23 cellular contexts compared by ENCODE assay signal in genomic region chr9:84513473-84513872, GRCh38.
DNase-seq lines count a peak whose midpoint lies in the region; ATAC-seq, FAIRE-seq and TF ChIP-seq lines count a peak whose summit lies in the region.
"Had no signal": no experiment of that assay in that cellular context is flagged by ENCODE, and none has a peak within 500 bp of the region (broad histone marks: within the 10 kb centered on the region; RNA-seq: fewer than 3 reads in every experiment).

No MANE protein-coding gene starts in this region.

- no peaks in the 10 kb centered on the region for H3K9me3 ChIP-seq in right lobe of liver
- no peaks in the 10 kb centered on the region for H3K9me3 ChIP-seq in HepG2 (ENCODE audit: low read length)
- peaks cover 2% of the 10 kb centered on the region for H3K9me3 ChIP-seq in mammary epithelial cell (replicated peaks; ENCODE audit: insufficient read depth, low read length)
- no peaks in the 10 kb centered on the region for H3K9me3 ChIP-seq in thyroid gland

- no peak for TF ChIP-seq EP300 in HepG2 (IDR thresholded peaks at IDR 0.05; ENCODE audit: low read depth in 2 of 2, low read length in 2 of 2)
- no peak for TF ChIP-seq EP300 in HepG2 (CRISPR knock-in tag; IDR thresholded peaks at IDR 0.05; ENCODE audit: borderline replicate concordance)

- H3K4me2 ChIP-seq in HepG2 (ENCODE audit: low read depth, low read length) (no peak overlapping the region), mammary epithelial cell (ENCODE audit: insufficient read depth, low read depth, low read length) (no peak overlapping the region)
- H3K4me2 ChIP-seq: PC-9 had no signal

- in situ Hi-C loops in HepG2 (cut with HindIII; ENCODE audit: extremely low pct_ligation_motif_present, low pct_unique_long_range_greater_than_20kb), result no loop called here
- in situ Hi-C loops in mammary epithelial cell (cut with MboI; ENCODE audit: low sequenced_read_pairs in 2 of 2), result no loop called here

- DNase-seq in right lobe of liver (no peak), HepG2 (ENCODE audit: low spot score) (no peak), mammary epithelial cell (peak; percentile 29), left lobe of liver (ENCODE audit: low spot score) (no peak), thyroid gland (peak; percentile 19 to 26), KG1 (lab: John Stamatoyannopoulos, UW) (no peak), NCI-H146 treated with DMSO at 0.1 percent for 48 hours (lab: John Stamatoyannopoulos, UW; ENCODE audit: unreplicated experiment) (no peak), midbrain (lab: John Stamatoyannopoulos, UW) (no peak)
- DNase-seq: CD4-positive, alpha-beta memory T cell; DMS153; H9; HFFc6; KBM-7; NCI-H1092 treated with DMSO at 0.1 percent for 48 hours; NCI-H146; NCI-H2029 treated with DMSO at 0.1 percent for 48 hours; NCI-H226; NCI-H774; PC-9; RPMI8226; SHP77 treated with DMSO at 0.1 percent for 48 hours had no signal

- 13% methylated on average over 1 of the region's 1 CpG for WGBS in right lobe of liver (ENCODE audit: insufficient coverage, low coverage, low lambda C conversion rate, missing lambda C conversion rate)
- 14% methylated on average over 1 of the region's 1 CpG for WGBS in HepG2 (ENCODE audit: low lambda C conversion rate)
- WGBS in mammary epithelial cell (ENCODE audit: low coverage, missing lambda C conversion rate), result 46% methylated on average over 1 of the region's 1 CpG
- WGBS in thyroid gland, 2 donors, result 50 to 68% methylated on average over 1 of the region's 1 CpG

- BruUV-seq in HepG2 (replicated peaks; lab: Mats Ljungman, UMichigan), result no TSS peak
- no TSS peak for BruUV-seq in mammary epithelial cell (replicated peaks; lab: Mats Ljungman, UMichigan)

- H2AFZ ChIP-seq in HepG2 (ENCODE audit: low read length), result no peak overlapping the region
- no peak overlapping the region for H2AFZ ChIP-seq in mammary epithelial cell (ENCODE audit: low read depth, low read length)
- H2AFZ ChIP-seq: PC-9 had no signal

- dilution Hi-C loops in mammary epithelial cell (cut with HindIII; ENCODE audit: low sequenced_read_pairs), result no loop called here

- H3K27ac ChIP-seq in right lobe of liver, result no peak overlapping the region
- no peak overlapping the region for H3K27ac ChIP-seq in HepG2 (ENCODE audit: extremely low read length, insufficient read depth, low read length)
- no peak overlapping the region for H3K27ac ChIP-seq in mammary epithelial cell (ENCODE audit: insufficient read depth, low read depth, low read length)
- H3K27ac ChIP-seq in thyroid gland, result peak overlapping the region; percentile 22 to 72 (median 52)
- H3K27ac ChIP-seq: PC-9, SK-N-MC had no signal

- H4K20me1 ChIP-seq in HepG2 (ENCODE audit: insufficient read depth, low read length) (no peaks in the 10 kb centered on the region), mammary epithelial cell (ENCODE audit: insufficient read depth, low read length) (no peaks in the 10 kb centered on the region)

- no peak for FAIRE-seq in HepG2 (lab: Jason Lieb, UNC)
- FAIRE-seq: GM12892 had no signal

- intact Hi-C loops in right lobe of liver (cut with DNase I) (no loop called here), HepG2 (cut with micrococcal nuclease; ENCODE audit: unreplicated experiment) (no loop called here), mammary epithelial cell (cut with micrococcal nuclease) (no loop called here), thyroid gland (cut with DNase I) (no loop called here)

- H3K9ac ChIP-seq in HepG2 (ENCODE audit: insufficient read depth, low read depth, low read length), result no peak overlapping the region
- no peak overlapping the region for H3K9ac ChIP-seq in mammary epithelial cell (ENCODE audit: insufficient read depth, low read length)

- H3K36me3 ChIP-seq in right lobe of liver (no peaks in the 10 kb centered on the region), HepG2 (replicated peaks in 1 of 2; ENCODE audit: control insufficient read depth in 1 of 2, insufficient read depth in 2 of 2, low read length in 2 of 2) (no peaks in the 10 kb centered on the region), mammary epithelial cell (ENCODE audit: insufficient read depth, low read length) (no peaks in the 10 kb centered on the region), thyroid gland (no peaks in the 10 kb centered on the region)

- H3K4me1 ChIP-seq in right lobe of liver (peaks cover 0 to 8% (median 0%) of the 10 kb centered on the region in 4 donors), HepG2 (ENCODE audit: insufficient read depth, low read length) (no peaks in the 10 kb centered on the region), mammary epithelial cell (ENCODE audit: insufficient read depth, low read length) (peaks cover 14% of the 10 kb centered on the region), thyroid gland (peaks cover 20 to 32% of the 10 kb centered on the region in 2 donors)

- H3K79me2 ChIP-seq in HepG2 (ENCODE audit: insufficient read depth, low read length) (no peaks in the 10 kb centered on the region), mammary epithelial cell (ENCODE audit: insufficient read depth, low read length) (no peaks in the 10 kb centered on the region)

- CTCF ChIA-PET in HepG2 (lab: Yijun Ruan, JAX; ENCODE audit: low intra/inter-chr PET ratio, low total read pairs), result no interaction called here
- CTCF ChIA-PET in mammary epithelial cell (lab: Charles Lee; ENCODE audit: low non-redundant PET), result interaction anchor here (0.6 kb wide), 1 partner anchor 63 kb away, joined by 7 read pairs; no protein-coding TSS in a partner anchor

- no peaks in the 10 kb centered on the region for H3K27me3 ChIP-seq in right lobe of liver
- H3K27me3 ChIP-seq in HepG2 (ENCODE audit: control insufficient read depth in 1 of 2, insufficient read depth in 2 of 2, low read length in 2 of 2), result no peaks in the 10 kb centered on the region
- no peaks in the 10 kb centered on the region for H3K27me3 ChIP-seq in mammary epithelial cell (ENCODE audit: insufficient read depth, low read length)
- no peaks in the 10 kb centered on the region for H3K27me3 ChIP-seq in thyroid gland

- TF ChIP-seq RAD21 in HepG2 (CRISPR knock-in tag; IDR thresholded peaks at IDR 0.05), result no peak

- peak; percentile 19 to 98 (median 68) for ATAC-seq in right lobe of liver
- no peak for ATAC-seq in HepG2
- ATAC-seq in left lobe of liver, result peak; percentile 71

- H3K4me3 ChIP-seq in right lobe of liver, result no peak overlapping the region
- H3K4me3 ChIP-seq in HepG2 (replicated peaks in 1 of 3; ENCODE audit: insufficient read depth in 1 of 3, low read depth in 2 of 3, low read length in 3 of 3), result no peak overlapping the region
- no peak overlapping the region for H3K4me3 ChIP-seq in mammary epithelial cell (replicated peaks in 1 of 3; ENCODE audit: insufficient read depth in 1 of 3, low read depth in 2 of 3, low read length in 3 of 3)
- H3K4me3 ChIP-seq in thyroid gland (replicated peaks in 1 of 3), result no peak overlapping the region
- H3K4me3 ChIP-seq: PC-9, SK-N-MC had no signal

- no peak for TF ChIP-seq POLR2A in right lobe of liver (IDR thresholded peaks at IDR 0.05)
- no peak for TF ChIP-seq POLR2A in HepG2 (IDR thresholded peaks at IDR 0.05; ENCODE audit: insufficient read depth in 1 of 2, low read depth in 2 of 2, low read length in 2 of 2)
- TF ChIP-seq POLR2A in thyroid gland (IDR thresholded peaks at IDR 0.05), result no peak

- TF ChIP-seq CTCF in right lobe of liver (IDR thresholded peaks at IDR 0.05), result no peak
- TF ChIP-seq CTCF in HepG2 (CRISPR knock-in tag; IDR thresholded peaks at IDR 0.05), result no peak
- no peak for TF ChIP-seq CTCF in mammary epithelial cell (conservative IDR thresholded peaks at IDR 0.05 in 1 of 2, IDR thresholded peaks at IDR 0.05 in 1 of 2; ENCODE audit: extremely low read depth in 1 of 2, insufficient read depth in 1 of 2, low read depth in 1 of 2, low read length in 2 of 2)
- no peak for TF ChIP-seq CTCF in thyroid gland (IDR thresholded peaks at IDR 0.05)

- POLR2A ChIA-PET in HepG2 (lab: Yijun Ruan, JAX), result no interaction called here

TF ChIP-seq in HepG2, 621 proteins besides CTCF, POLR2A, EP300 and RAD21 (continues in another document):
- no peak for TF ChIP-seq KDM2A (CRISPR knock-in tag; IDR thresholded peaks at IDR 0.05; ENCODE audit: borderline replicate concordance, low read depth)
- no peak for TF ChIP-seq GTF3A (CRISPR knock-in tag; conservative IDR thresholded peaks at IDR 0.05)
- no peak for TF ChIP-seq NR2F2 (IDR thresholded peaks at IDR 0.05; ENCODE audit: borderline replicate concordance, low read depth)
- TF ChIP-seq ARID5B (CRISPR knock-in tag; IDR thresholded peaks at IDR 0.05), result no peak
- TF ChIP-seq ZNF510 (CRISPR knock-in tag; IDR thresholded peaks at IDR 0.05; ENCODE audit: low read depth), result no peak

Comparison
In these comparisons a context has a peak if more than half of its experiments do, and no peak if none do; other contexts are left out.
1. DNase-seq: peak in mammary epithelial cell (single experiment) and thyroid gland (2 of 2); none in right lobe of liver (0 of 3), HepG2 (single experiment), left lobe of liver (single experiment), KG1 (single experiment), NCI-H146 treated with DMSO at 0.1 percent for 48 hours (single experiment) and midbrain (single experiment).
2. H3K27ac ChIP-seq: peak in thyroid gland (3 of 3); none in right lobe of liver (0 of 3), HepG2 (single experiment) and mammary epithelial cell (single experiment).